ENCODE assay signal across 8 cellular contexts in the genomic region with DNA sequence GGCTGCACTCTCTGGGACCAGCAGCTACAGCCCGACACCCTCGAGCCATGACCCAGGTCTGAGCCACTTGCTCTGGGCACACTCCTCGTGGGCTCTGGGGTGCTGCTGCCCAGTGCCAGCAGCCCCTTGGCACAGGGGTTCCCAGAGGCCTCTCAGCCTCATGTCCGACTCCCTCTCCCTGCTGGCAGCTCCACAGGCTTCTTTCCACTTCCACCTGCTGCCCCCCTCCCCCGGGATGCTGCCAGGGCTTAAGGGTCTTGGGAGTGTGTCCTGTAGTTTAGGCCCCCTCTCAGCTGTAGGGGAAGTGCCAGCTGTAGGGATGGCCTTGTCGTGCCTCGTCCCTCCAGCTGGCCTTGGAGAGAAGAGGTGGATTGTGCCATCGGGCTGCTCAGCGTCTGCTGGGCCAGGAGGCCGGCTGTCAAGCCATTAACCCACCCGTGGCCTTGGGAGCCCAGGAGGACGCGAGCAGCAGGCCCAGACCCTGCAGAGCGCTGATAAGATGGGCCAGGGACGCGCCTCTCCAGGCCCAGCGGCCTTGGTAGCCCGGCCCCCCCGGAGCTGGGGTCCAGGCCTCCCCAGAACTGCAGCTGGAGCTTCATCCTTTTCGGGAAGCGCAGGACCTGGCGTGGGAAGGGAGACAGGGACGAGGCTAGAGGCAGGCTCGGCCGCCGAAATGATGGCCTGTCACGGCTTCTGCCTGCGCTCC. TPM values are rescaled to one million over a fixed set of nuclear protein-coding genes. Genes with fewer than 3 reads are reported as not detected.
DNase-seq lines count a peak whose midpoint lies in the region; ATAC-seq and TF ChIP-seq lines count a peak whose summit lies in the region.

No MANE protein-coding gene starts in this region.

- TF ChIP-seq POLR2A in gastrocnemius medialis (IDR thresholded peaks at IDR 0.05) = no peak

- no peak for DNase-seq in H7
- DNase-seq in activated T-cell treated with anti-CD3 and anti-CD28 coated beads, Interleukin-2, amount 50 U/mL, for 72 hours = no peak
- peak; percentile 13 for DNase-seq in left ventricle myocardium inferior
- no peak for DNase-seq in gastrocnemius medialis
- DNase-seq in HuH-7.5 (ENCODE audit: low spot score) = no peak
- no peak for DNase-seq in NCI-H1694 treated with DMSO at 0.1 percent for 48 hours (lab: John Stamatoyannopoulos, UW)
- DNase-seq in GM10266 (ENCODE audit: extremely low spot score) = no peak

- H3K27ac Mint-ChIP-seq in activated T-cell treated with anti-CD3 and anti-CD28 coated beads, Interleukin-2, amount 50 U/mL, for 72 hours = no peak overlapping the region

- peak overlapping the region; percentile 88 for H3K27ac ChIP-seq in left ventricle myocardium inferior (replicated peaks)
- peak overlapping the region; percentile 73 to 86 (median 78) for H3K27ac ChIP-seq in gastrocnemius medialis

- H3K36me3 ChIP-seq in H7 (replicated peaks; ENCODE audit: control insufficient read depth, insufficient read depth, low read length) = no peaks in the 10 kb centered on the region
- H3K36me3 ChIP-seq in left ventricle myocardium inferior = no peaks in the 10 kb centered on the region
- H3K36me3 ChIP-seq in gastrocnemius medialis = no peaks in the 10 kb centered on the region

- peaks cover 14% of the 10 kb centered on the region for H3K4me1 ChIP-seq in left ventricle myocardium inferior
- peaks cover 0 to 8% of the 10 kb centered on the region in 2 donors for H3K4me1 ChIP-seq in gastrocnemius medialis

- TF ChIP-seq CTCF in left ventricle myocardium inferior (IDR thresholded peaks at IDR 0.05; ENCODE audit: borderline replicate concordance) (no peak), gastrocnemius medialis (IDR thresholded peaks at IDR 0.05 in 4 of 5, conservative IDR thresholded peaks at IDR 0.05 in 1 of 5) (no peak), GM10266 (IDR thresholded peaks at IDR 0.05; ENCODE audit: control insufficient read depth, insufficient read depth, low read depth, missing control alignments) (no peak)

- H3K9me3 ChIP-seq in left ventricle myocardium inferior (replicated peaks) (no peaks in the 10 kb centered on the region), gastrocnemius medialis (no peaks in the 10 kb centered on the region)

- no peaks in the 10 kb centered on the region for H3K9me3 Mint-ChIP-seq in activated T-cell treated with anti-CD3 and anti-CD28 coated beads, Interleukin-2, amount 50 U/mL, for 72 hours

- intact Hi-C loops in left ventricle myocardium inferior (cut with micrococcal nuclease) = no loop called here
- intact Hi-C loops in gastrocnemius medialis (cut with DNase I; ENCODE audit: low total_unique reads) = loop anchor here (5.0 to 10.0 kb wide), 2 partner anchors 586 to 613 kb away; a partner anchor contains a TSS

- H3K36me3 Mint-ChIP-seq in activated T-cell treated with anti-CD3 and anti-CD28 coated beads, Interleukin-2, amount 50 U/mL, for 72 hours (ENCODE audit: insufficient read depth in 2 of 2) = no peaks in the 10 kb centered on the region

- H3K27me3 Mint-ChIP-seq in activated T-cell treated with anti-CD3 and anti-CD28 coated beads, Interleukin-2, amount 50 U/mL, for 72 hours (ENCODE audit: low read depth) = peaks cover 13% of the 10 kb centered on the region

- in situ Hi-C loops in gastrocnemius medialis (cut with MboI; ENCODE audit: low sequenced_read_pairs in 4 of 4) = no loop called here

- peaks cover 23% of the 10 kb centered on the region for H3K4me1 Mint-ChIP-seq in activated T-cell treated with anti-CD3 and anti-CD28 coated beads, Interleukin-2, amount 50 U/mL, for 72 hours (ENCODE audit: low read depth)

- no peaks in the 10 kb centered on the region; the same call in 1 of the 2 replicates for H3K27me3 ChIP-seq in H7 (ENCODE audit: control insufficient read depth, insufficient read depth, low read length)
- H3K27me3 ChIP-seq in left ventricle myocardium inferior (ENCODE audit: low read depth) = no peaks in the 10 kb centered on the region
- H3K27me3 ChIP-seq in gastrocnemius medialis = no peaks in the 10 kb centered on the region

- H3K4me3 ChIP-seq in H7 (ENCODE audit: insufficient read depth, low read depth, low read length) = peak overlapping the region; percentile 66
- H3K4me3 ChIP-seq in left ventricle myocardium inferior = peak overlapping the region; percentile 74
- H3K4me3 ChIP-seq in gastrocnemius medialis = peak overlapping the region; percentile 51 to 69 (median 68)

- peak overlapping the region; percentile 76 to 83 for H3K4me3 Mint-ChIP-seq in activated T-cell treated with anti-CD3 and anti-CD28 coated beads, Interleukin-2, amount 50 U/mL, for 72 hours

- no peak for ATAC-seq in activated T-cell treated with anti-CD3 and anti-CD28 coated beads, Interleukin-2, amount 50 U/mL, for 72 hours (replicated peaks in 1 of 2)
- peak; percentile 16 to 24 for ATAC-seq in gastrocnemius medialis
- ATAC-seq in HG02884 (IDR thresholded peaks at IDR 0.05; ENCODE audit: unreplicated experiment) = no peak

RNA-seq across cellular contexts. Expression of a gene that starts 1.0 kb away (rescaled TPM):
- total RNA-seq in H7 (2014; rRNA removed; shearing (Covaris generic)) = 2.5 and 4.1 TPM in 2 replicates
- total RNA-seq in activated T-cell treated with anti-CD3 and anti-CD28 coated beads, Interleukin-2, amount 50 U/mL, for 72 hours = 1 to 10 TPM; 1.9 to 2.1 TPM
- total RNA-seq in left ventricle myocardium inferior = 1.8 TPM
- total RNA-seq in gastrocnemius medialis = 1 to 10 TPM; 1.0 to 2.0 (median 1.7) TPM

RNA-seq across cellular contexts. Expression of a gene that starts 44.1 kb away (rescaled TPM):
- 7.3 and 9.3 TPM in 2 replicates for total RNA-seq in H7 (2014; rRNA removed; shearing (Covaris generic))
- total RNA-seq in activated T-cell treated with anti-CD3 and anti-CD28 coated beads, Interleukin-2, amount 50 U/mL, for 72 hours = 1 to 10 TPM; 4.2 to 4.3 TPM
- 1.7 TPM for total RNA-seq in left ventricle myocardium inferior
- total RNA-seq in gastrocnemius medialis = 10 to 100 TPM in 1 of 4 donors, 1 to 10 TPM in 3; 2.7 to 13.1 (median 6.8) TPM

RNA-seq across cellular contexts. Expression of a gene that starts 49.2 kb away (rescaled TPM):
- total RNA-seq in H7 (2014; rRNA removed; shearing (Covaris generic)) = not detected in 2 replicates
- total RNA-seq in activated T-cell treated with anti-CD3 and anti-CD28 coated beads, Interleukin-2, amount 50 U/mL, for 72 hours = not detected
- total RNA-seq in left ventricle myocardium inferior = not detected
- total RNA-seq in gastrocnemius medialis = not detected

Comparison
In these comparisons a context has a peak if more than half of its experiments do, and no peak if none do; other contexts are left out.
1. ATAC-seq: peak in gastrocnemius medialis (2 of 2); none in activated T-cell treated with anti-CD3 and anti-CD28 coated beads, Interleukin-2, amount 50 U/mL, for 72 hours (0 of 2) and HG02884 (single experiment).
2. Peak in every context shown above with its lines, with median percentiles within 50 percentile points of each other: H3K4me3 ChIP-seq.